In genomic region chr15:41895491-41895890, GRCh38 we compare ENCODE assay signal across 8 cellular contexts. TPM values are rescaled to one million over a fixed set of nuclear protein-coding genes. Genes with fewer than 3 reads are reported as not detected.
DNase-seq lines count a peak whose midpoint lies in the region; ATAC-seq and TF ChIP-seq lines count a peak whose summit lies in the region.

No MANE protein-coding gene starts in this region.

- no peak overlapping the region for H3K14ac ChIP-seq in mesenchymal stem cell (ENCODE audit: low read length in 2 of 2)

- no peak overlapping the region for H3K23ac ChIP-seq in mesenchymal stem cell (ENCODE audit: low read length in 2 of 2)

- H3K4me3 ChIP-seq in mesenchymal stem cell (ENCODE audit: insufficient read depth in 1 of 2, low read depth in 1 of 2, low read length in 2 of 2) (no peak overlapping the region), upper lobe of right lung (no peak overlapping the region)

- H3K9me3 ChIP-seq in mesenchymal stem cell (ENCODE audit: control insufficient read depth, low read length) (no peaks in the 10 kb centered on the region), upper lobe of right lung (no peaks in the 10 kb centered on the region)

- intact Hi-C loops in upper lobe of right lung (cut with DNase I), result no loop called here

- ATAC-seq in activated naive CD8-positive, alpha-beta T cell treated with anti-CD3 and anti-CD28 coated beads, Interleukin-2, amount 10 ng/mL, durations not matched to agents 7 days and 5 days (ENCODE audit: low read depth), result no peak
- ATAC-seq in upper lobe of right lung, result no peak
- no peak for ATAC-seq in GM21737 (IDR thresholded peaks at IDR 0.05; ENCODE audit: unreplicated experiment)

- no peak overlapping the region for H3K9ac ChIP-seq in mesenchymal stem cell (ENCODE audit: low read length)

- no peak for DNase-seq in activated naive CD4-positive, alpha-beta T cell treated with anti-CD3 and anti-CD28 coated beads, Interleukin-2, amount 50 U/mL, for 16 hours
- no peak for DNase-seq in activated naive CD8-positive, alpha-beta T cell treated with anti-CD3 and anti-CD28 coated beads, Interleukin-2, amount 10 ng/mL, durations not matched to agents 7 days and 5 days
- DNase-seq in mesenchymal stem cell, result no peak
- DNase-seq in upper lobe of right lung, result no peak
- DNase-seq in SIG-M5 treated with dmso at 0.1 percent for 504 hours (lab: John Stamatoyannopoulos, UW; ENCODE audit: unreplicated experiment), result no peak
- DNase-seq in NCI-H187 (lab: John Stamatoyannopoulos, UW), result no peak

- peak overlapping the region; percentile 34 for H3K4me3 Mint-ChIP-seq in activated naive CD4-positive, alpha-beta T cell treated with anti-CD3 and anti-CD28 coated beads, Interleukin-2, amount 50 U/mL, for 24 hours
- H3K4me3 Mint-ChIP-seq in activated naive CD8-positive, alpha-beta T cell treated with anti-CD3 and anti-CD28 coated beads, Interleukin-2, amount 10 ng/mL, durations not matched to agents 7 days and 5 days, result peak overlapping the region; percentile 77

- H3K27me3 ChIP-seq in mesenchymal stem cell (ENCODE audit: control insufficient read depth in 1 of 2, insufficient read depth in 1 of 2, low read length in 2 of 2) (peaks cover 0 to 13% of the 10 kb centered on the region in 2 experiments), upper lobe of right lung (no peaks in the 10 kb centered on the region)

- H3K9me3 Mint-ChIP-seq in activated naive CD4-positive, alpha-beta T cell treated with anti-CD3 and anti-CD28 coated beads, Interleukin-2, amount 50 U/mL, for 24 hours, result no peaks in the 10 kb centered on the region
- H3K9me3 Mint-ChIP-seq in activated naive CD8-positive, alpha-beta T cell treated with anti-CD3 and anti-CD28 coated beads, Interleukin-2, amount 10 ng/mL, durations not matched to agents 7 days and 5 days, result no peaks in the 10 kb centered on the region

- WGBS in mesenchymal stem cell, result 98% methylated on average over 8 of the region's 11 CpGs

- H3K4ac ChIP-seq in mesenchymal stem cell (ENCODE audit: low read depth in 1 of 2, low read length in 2 of 2), result no peak overlapping the region

- H3K27me3 Mint-ChIP-seq in activated naive CD4-positive, alpha-beta T cell treated with anti-CD3 and anti-CD28 coated beads, Interleukin-2, amount 50 U/mL, for 24 hours, result no peaks in the 10 kb centered on the region
- H3K27me3 Mint-ChIP-seq in activated naive CD8-positive, alpha-beta T cell treated with anti-CD3 and anti-CD28 coated beads, Interleukin-2, amount 10 ng/mL, durations not matched to agents 7 days and 5 days, result no peaks in the 10 kb centered on the region

- H3K18ac ChIP-seq in mesenchymal stem cell (ENCODE audit: low read depth in 1 of 2, low read length in 2 of 2), result peak overlapping the region; percentile 35 to 52

- H3K4me1 Mint-ChIP-seq in activated naive CD4-positive, alpha-beta T cell treated with anti-CD3 and anti-CD28 coated beads, Interleukin-2, amount 50 U/mL, for 24 hours, result peaks cover 42% of the 10 kb centered on the region
- H3K4me1 Mint-ChIP-seq in activated naive CD8-positive, alpha-beta T cell treated with anti-CD3 and anti-CD28 coated beads, Interleukin-2, amount 10 ng/mL, durations not matched to agents 7 days and 5 days, result peaks cover 18% of the 10 kb centered on the region

- peak overlapping the region; percentile 91 for H3K27ac ChIP-seq in mesenchymal stem cell (ENCODE audit: low read length, poor library complexity, severe bottlenecking)
- H3K27ac ChIP-seq in upper lobe of right lung, result peak overlapping the region; percentile 44

- H3K4me1 ChIP-seq in mesenchymal stem cell (ENCODE audit: control insufficient read depth, insufficient read depth, low read depth, low read length) (peaks cover 49% of the 10 kb centered on the region), upper lobe of right lung (peaks cover 19% of the 10 kb centered on the region)

- no peaks in the 10 kb centered on the region for H3K36me3 Mint-ChIP-seq in activated naive CD4-positive, alpha-beta T cell treated with anti-CD3 and anti-CD28 coated beads, Interleukin-2, amount 50 U/mL, for 24 hours
- H3K36me3 Mint-ChIP-seq in activated naive CD8-positive, alpha-beta T cell treated with anti-CD3 and anti-CD28 coated beads, Interleukin-2, amount 10 ng/mL, durations not matched to agents 7 days and 5 days, result peaks cover 6% of the 10 kb centered on the region

- TF ChIP-seq CTCF in upper lobe of right lung (IDR thresholded peaks at IDR 0.05), result no peak

- H2AFZ ChIP-seq in mesenchymal stem cell (ENCODE audit: low read depth, low read length), result no peak overlapping the region

- H3K79me1 ChIP-seq in mesenchymal stem cell (replicated peaks; ENCODE audit: low read length, poor library complexity, severe bottlenecking), result peaks cover 10% of the 10 kb centered on the region

- H2BK5ac ChIP-seq in mesenchymal stem cell (ENCODE audit: low read depth, low read length, poor library complexity, severe bottlenecking), result no peak overlapping the region

- no peak overlapping the region for H2BK120ac ChIP-seq in mesenchymal stem cell (ENCODE audit: low read depth, low read length)

- H4K91ac ChIP-seq in mesenchymal stem cell (ENCODE audit: low read length), result peak overlapping the region; percentile 18

- H3K36me3 ChIP-seq in mesenchymal stem cell (ENCODE audit: control insufficient read depth in 1 of 2, insufficient read depth in 2 of 2, low read depth in 1 of 2, low read length in 2 of 2) (peaks cover 27 to 44% of the 10 kb centered on the region in 2 experiments), upper lobe of right lung (peaks cover 26% of the 10 kb centered on the region)

- H4K8ac ChIP-seq in mesenchymal stem cell (ENCODE audit: low read length), result no peak overlapping the region

- H2BK15ac ChIP-seq in mesenchymal stem cell (ENCODE audit: low read depth, poor library complexity, severe bottlenecking), result no peak overlapping the region

- H2AK5ac ChIP-seq in mesenchymal stem cell (ENCODE audit: low read length, severe bottlenecking), result peak overlapping the region; percentile 23

- H3K4me2 ChIP-seq in mesenchymal stem cell (ENCODE audit: low read length, poor library complexity, severe bottlenecking), result peak overlapping the region; percentile 50

- no peak overlapping the region for H2BK12ac ChIP-seq in mesenchymal stem cell (ENCODE audit: low read length in 2 of 2)

- peak overlapping the region; percentile 66 for H3K27ac Mint-ChIP-seq in activated naive CD4-positive, alpha-beta T cell treated with anti-CD3 and anti-CD28 coated beads, Interleukin-2, amount 50 U/mL, for 24 hours
- peak overlapping the region; percentile 95 for H3K27ac Mint-ChIP-seq in activated naive CD8-positive, alpha-beta T cell treated with anti-CD3 and anti-CD28 coated beads, Interleukin-2, amount 10 ng/mL, durations not matched to agents 7 days and 5 days

- POLR2A ChIA-PET in activated naive CD8-positive, alpha-beta T cell treated with anti-CD3 and anti-CD28 coated beads, Interleukin-2, amount 10 ng/mL, durations not matched to agents 7 days and 5 days (lab: Charles Lee), result interaction anchor here (0.6 to 2.9 kb wide), 13 partner anchors 10 to 493 kb away, joined by 3 to 19 read pairs (median 5); partner anchors contain the start of genes EHD4 and MAPKBP1

RNA-seq across cellular contexts. Expression of gene SPTBN5, which starts 1.6 kb away (rescaled TPM):
- 1 to 10 TPM; 1.1 to 1.6 TPM for total RNA-seq in activated naive CD8-positive, alpha-beta T cell treated with anti-CD3 and anti-CD28 coated beads, Interleukin-2, amount 10 ng/mL, durations not matched to agents 7 days and 5 days
- polyA plus RNA-seq in mesenchymal stem cell (2013, experiment 1 of 2), result 0.32 TPM
- polyA plus RNA-seq in mesenchymal stem cell (2013, experiment 2 of 2), result 0.29 TPM
- 1.9 TPM for total RNA-seq in upper lobe of right lung

RNA-seq across cellular contexts. Expression of gene PLA2G4B, which starts 56.8 kb away (rescaled TPM):
- total RNA-seq in activated naive CD8-positive, alpha-beta T cell treated with anti-CD3 and anti-CD28 coated beads, Interleukin-2, amount 10 ng/mL, durations not matched to agents 7 days and 5 days, result 10 to 100 TPM; 21.5 to 26.0 TPM
- polyA plus RNA-seq in mesenchymal stem cell (2013, experiment 1 of 2), result 3.3 TPM
- 2.0 TPM for polyA plus RNA-seq in mesenchymal stem cell (2013, experiment 2 of 2)
- total RNA-seq in upper lobe of right lung, result 14.4 TPM
